ENCODE assay signal across 1 cellular context in the genomic region with DNA sequence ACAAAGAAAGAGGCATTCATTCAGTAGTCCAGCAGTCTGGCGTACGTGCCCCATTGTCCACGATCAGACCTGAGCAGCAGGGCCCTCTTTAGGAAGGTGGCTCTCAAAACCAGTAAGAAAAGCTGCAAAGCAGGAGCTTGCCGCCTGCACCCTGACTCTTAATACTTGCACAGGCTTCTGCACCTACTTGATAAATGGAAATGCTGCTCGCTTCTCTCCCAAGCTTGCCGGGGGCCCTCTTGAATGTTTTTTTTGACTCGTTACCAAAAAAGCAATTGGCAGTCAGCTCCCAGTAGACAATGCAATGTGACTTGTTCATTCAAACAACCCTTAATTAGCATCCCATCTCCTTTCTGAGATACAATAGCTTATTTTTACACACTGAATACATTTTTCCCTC.
TF ChIP-seq lines count a peak whose summit lies in the region.

No MANE protein-coding gene starts in this region.

TF ChIP-seq in HEK293, 187 proteins besides CTCF, POLR2A, EP300 and RAD21 (continued from another document):
- TF ChIP-seq ZBTB44 (tag by site-specific recombination; IDR thresholded peaks at IDR 0.05) = no peak
